2 cellular contexts compared by ENCODE assay signal in genomic region chr18:35592298-35592697, GRCh38.
TF ChIP-seq lines count a peak whose summit lies in the region.

No MANE protein-coding gene starts in this region.

TF ChIP-seq in HepG2, 621 proteins besides CTCF, POLR2A, EP300 and RAD21 (continued from another document):
- TF ChIP-seq HOMEZ (CRISPR knock-in tag; IDR thresholded peaks at IDR 0.05; ENCODE audit: low read depth) (no peak), TRAFD1 (CRISPR knock-in tag; IDR thresholded peaks at IDR 0.05; ENCODE audit: borderline replicate concordance) (no peak), ZC3H4 (CRISPR knock-in tag; IDR thresholded peaks at IDR 0.05; ENCODE audit: borderline replicate concordance) (no peak), IKZF1 (IDR thresholded peaks at IDR 0.05) (no peak), PRMT3 (CRISPR knock-in tag; IDR thresholded peaks at IDR 0.05; ENCODE audit: borderline replicate concordance, low read depth) (no peak), STAT6 (CRISPR knock-in tag; IDR thresholded peaks at IDR 0.05; ENCODE audit: borderline replicate concordance) (no peak)

TF ChIP-seq in HEK293T, 16 proteins besides CTCF, POLR2A, EP300 and RAD21 (continued from another document):
- TF ChIP-seq TARDBP (IDR thresholded peaks at IDR 0.05) (no peak), FOXA1 (IDR thresholded peaks at IDR 0.05) (no peak), ELF4 (IDR thresholded peaks at IDR 0.05) (no peak), FOXK2 (IDR thresholded peaks at IDR 0.05) (no peak), SUZ12 (IDR thresholded peaks at IDR 0.05) (no peak)
